In genomic region chr20:23357767-23358562, GRCh38 we compare ENCODE assay signal across 8 cellular contexts. TPM values are rescaled to one million over a fixed set of nuclear protein-coding genes. Genes with fewer than 3 reads are reported as not detected.
DNase-seq lines count a peak whose midpoint lies in the region; ATAC-seq, FAIRE-seq and TF ChIP-seq lines count a peak whose summit lies in the region.

No MANE protein-coding gene starts in this region.

- peak overlapping the region; percentile 78 for H3K4me3 ChIP-seq in WI38 (ENCODE audit: low read depth, low read length)
- H3K4me3 ChIP-seq in bronchial epithelial cell (ENCODE audit: low read depth, low read length): peak overlapping the region; percentile 62
- H3K4me3 ChIP-seq in iPS-20b (ENCODE audit: low read length): peak overlapping the region; percentile 84
- peak overlapping the region; percentile 75 to 91 (median 87) for H3K4me3 ChIP-seq in skeletal muscle tissue (ENCODE audit: low read length in 3 of 3)

- FAIRE-seq in bronchial epithelial cell (lab: Jason Lieb, UNC): no peak

- H3K36me3 ChIP-seq in bronchial epithelial cell (ENCODE audit: control insufficient read depth, insufficient read depth, low read length): peaks cover 8% of the 10 kb centered on the region
- H3K36me3 ChIP-seq in iPS-20b (ENCODE audit: insufficient read depth, low read depth, low read length): peaks cover 21% of the 10 kb centered on the region
- H3K36me3 ChIP-seq in skeletal muscle tissue (ENCODE audit: control insufficient read depth in 3 of 3, insufficient read depth in 3 of 3, low read length in 3 of 3): peaks cover 15 to 16% (median 16%) of the 10 kb centered on the region in 3 donors

- H3K9ac ChIP-seq in iPS-20b (ENCODE audit: low read depth, low read length): peak overlapping the region; percentile 88
- peak overlapping the region; percentile 73 to 94 (median 89) for H3K9ac ChIP-seq in skeletal muscle tissue (ENCODE audit: low read depth in 1 of 3, low read length in 3 of 3)

- no peaks in the 10 kb centered on the region for H3K27me3 ChIP-seq in bronchial epithelial cell (ENCODE audit: control insufficient read depth, insufficient read depth, low read length)
- H3K27me3 ChIP-seq in iPS-20b (ENCODE audit: insufficient read depth, low read length): no peaks in the 10 kb centered on the region
- H3K27me3 ChIP-seq in skeletal muscle tissue (ENCODE audit: control insufficient read depth in 3 of 3, insufficient read depth in 3 of 3, low read length in 3 of 3): no peaks in the 10 kb centered on the region

- H3K9me3 ChIP-seq in iPS-20b (ENCODE audit: insufficient read depth, low read depth, low read length) (no peaks in the 10 kb centered on the region), skeletal muscle tissue (ENCODE audit: control insufficient read depth in 3 of 3, low read length in 3 of 3) (no peaks in the 10 kb centered on the region)

- peak; percentile 74 for ATAC-seq in GM18909 (IDR thresholded peaks at IDR 0.05; ENCODE audit: poor library complexity, unreplicated experiment)
- peak; percentile 71 for ATAC-seq in HG03159 (IDR thresholded peaks at IDR 0.05; ENCODE audit: unreplicated experiment)

- DNase-seq in AG08395 (ENCODE audit: low spot score) (peak; percentile 93), NCI-H2227 (lab: John Stamatoyannopoulos, UW; ENCODE audit: unreplicated experiment) (peak; percentile 100), bronchial epithelial cell (ENCODE audit: low read depth) (peak; percentile 98)

- peaks cover 17% of the 10 kb centered on the region; the same call in 1 of the 2 replicates for H3K4me1 ChIP-seq in iPS-20b (ENCODE audit: insufficient read depth, low read length)
- peaks cover 19 to 28% (median 25%) of the 10 kb centered on the region in 3 donors for H3K4me1 ChIP-seq in skeletal muscle tissue (ENCODE audit: control insufficient read depth in 3 of 3, insufficient read depth in 3 of 3, low read length in 3 of 3)

- TF ChIP-seq CTCF in WI38 (IDR thresholded peaks at IDR 0.05; ENCODE audit: low read depth, low read length): no peak
- no peak for TF ChIP-seq CTCF in bronchial epithelial cell (IDR thresholded peaks at IDR 0.05; ENCODE audit: insufficient read depth, low read length, severe bottlenecking)

- H3K27ac ChIP-seq in iPS-20b (ENCODE audit: low read length) (peak overlapping the region; percentile 94), skeletal muscle tissue (ENCODE audit: low read depth, low read length) (peak overlapping the region; percentile 90)

RNA-seq across cellular contexts. Expression of gene GZF1, which starts 4.0 kb away (rescaled TPM):
- total RNA-seq in bronchial epithelial cell: 16.6 and 28.0 TPM in 2 replicates
- total RNA-seq in skeletal muscle tissue: 11.0 TPM

RNA-seq across cellular contexts. Expression of gene NXT1, which starts 7.4 kb away (rescaled TPM):
- total RNA-seq in bronchial epithelial cell (38.5 and 61.9 TPM in 2 replicates), skeletal muscle tissue (15.1 TPM)

Comparison
In these comparisons a context has a peak if more than half of its experiments do, and no peak if none do; other contexts are left out.
1. Peak in every context shown above with its lines: DNase-seq, ATAC-seq, H3K4me3 ChIP-seq and H3K27ac ChIP-seq.